ENCODE assay signal across 8 cellular contexts in genomic region chr14:68938515-68939423, GRCh38. TPM values are rescaled to one million over a fixed set of nuclear protein-coding genes. Genes with fewer than 3 reads are reported as not detected.
DNase-seq lines count a peak whose midpoint lies in the region; ATAC-seq and TF ChIP-seq lines count a peak whose summit lies in the region.

No MANE protein-coding gene starts in this region.

- intact Hi-C loops in lower lobe of right lung (cut with DNase I), result no loop called here

- no peak overlapping the region for H3K4me3 ChIP-seq in lower lobe of right lung

- H3K27me3 Mint-ChIP-seq in activated T-cell treated with anti-CD3 and anti-CD28 coated beads, Interleukin-2, amount 50 U/mL, for 24 hours, result no peaks in the 10 kb centered on the region
- no peaks in the 10 kb centered on the region for H3K27me3 Mint-ChIP-seq in type B pancreatic cell

- H3K27ac ChIP-seq in caudate nucleus (ENCODE audit: low read depth, low read length) (peak overlapping the region; percentile 75), lower lobe of right lung (peak overlapping the region; percentile 71)

- peak overlapping the region; percentile 76 for H3K27ac Mint-ChIP-seq in activated T-cell treated with anti-CD3 and anti-CD28 coated beads, Interleukin-2, amount 50 U/mL, for 24 hours
- peak overlapping the region; percentile 73 for H3K27ac Mint-ChIP-seq in type B pancreatic cell

- H3K9me3 Mint-ChIP-seq in activated T-cell treated with anti-CD3 and anti-CD28 coated beads, Interleukin-2, amount 50 U/mL, for 24 hours, result no peaks in the 10 kb centered on the region
- no peaks in the 10 kb centered on the region for H3K9me3 Mint-ChIP-seq in type B pancreatic cell

- peaks cover 19% of the 10 kb centered on the region for H3K36me3 Mint-ChIP-seq in activated T-cell treated with anti-CD3 and anti-CD28 coated beads, Interleukin-2, amount 50 U/mL, for 24 hours (ENCODE audit: low read depth)
- peaks cover 7% of the 10 kb centered on the region for H3K36me3 Mint-ChIP-seq in type B pancreatic cell

- no peaks in the 10 kb centered on the region for H3K27me3 ChIP-seq in lower lobe of right lung (ENCODE audit: low read depth)

- no peak for DNase-seq in activated T-cell treated with anti-CD3 and anti-CD28 coated beads, Interleukin-2, amount 50 U/mL, for 24 hours
- no peak for DNase-seq in activated T-cell treated with anti-CD3 and anti-CD28 coated beads, Interleukin-2, amount 50 U/mL, for 48 hours
- no peak for DNase-seq in caudate nucleus (lab: John Stamatoyannopoulos, UW)
- no peak for DNase-seq in lower lobe of right lung
- no peak for DNase-seq in type B pancreatic cell (ENCODE audit: extremely low spot score, unreplicated experiment)
- no peak for DNase-seq in GM19240 (ENCODE audit: insufficient read length, low spot score)

- no peaks in the 10 kb centered on the region for H3K9me3 ChIP-seq in lower lobe of right lung

- ATAC-seq in lower lobe of right lung (peak in 1 of 2 donors; percentile 37), GM21786 (IDR thresholded peaks at IDR 0.05; ENCODE audit: unreplicated experiment) (no peak), GM19324 (IDR thresholded peaks at IDR 0.05; ENCODE audit: low FRiP score, unreplicated experiment) (no peak)

- H3K4me1 Mint-ChIP-seq in activated T-cell treated with anti-CD3 and anti-CD28 coated beads, Interleukin-2, amount 50 U/mL, for 24 hours (ENCODE audit: low read depth), result peaks cover 90% of the 10 kb centered on the region
- peaks cover 72% of the 10 kb centered on the region for H3K4me1 Mint-ChIP-seq in type B pancreatic cell (ENCODE audit: unreplicated experiment)

- no peaks in the 10 kb centered on the region for H3K36me3 ChIP-seq in lower lobe of right lung

- TF ChIP-seq CTCF in lower lobe of right lung (IDR thresholded peaks at IDR 0.05) (no peak), type B pancreatic cell (conservative IDR thresholded peaks at IDR 0.05) (no peak)

- peaks cover 70% of the 10 kb centered on the region for H3K4me1 ChIP-seq in lower lobe of right lung

- no peak overlapping the region for H3K4me3 Mint-ChIP-seq in activated T-cell treated with anti-CD3 and anti-CD28 coated beads, Interleukin-2, amount 50 U/mL, for 24 hours
- H3K4me3 Mint-ChIP-seq in type B pancreatic cell, result peak overlapping the region; percentile 54

RNA-seq across cellular contexts. Expression of gene ACTN1, which starts 40.3 kb away (rescaled TPM):
- 124 TPM for total RNA-seq in lower lobe of right lung
- total RNA-seq in type B pancreatic cell (ENCODE audit: low replicate concordance), result 128 and 176 TPM in 2 replicates
